Comparison of ENCODE assay signal across 8 cellular contexts in genomic region chr2:68689553-68690537, GRCh38. TPM values are rescaled to one million over a fixed set of nuclear protein-coding genes. Genes with fewer than 3 reads are reported as not detected.
DNase-seq lines count a peak whose midpoint lies in the region; ATAC-seq, FAIRE-seq and TF ChIP-seq lines count a peak whose summit lies in the region.

No MANE protein-coding gene starts in this region.

- H3K27me3 ChIP-seq in osteoblast (ENCODE audit: insufficient read depth, low read length), result peaks cover 4% of the 10 kb centered on the region
- peaks cover 5% of the 10 kb centered on the region; the same call in 1 of the 2 replicates for H3K27me3 ChIP-seq in GM23248 (replicated peaks; ENCODE audit: insufficient read depth)

- DNase-seq in CD1c-positive myeloid dendritic cell (ENCODE audit: extremely low spot score) (peak; percentile 92), osteoblast (ENCODE audit: insufficient read length, low spot score, missing footprints) (no peak), HTR-8/SVneo (ENCODE audit: insufficient read length, low spot score) (no peak), GM23248 (no peak), retina (no peak)
- peak; percentile 28 for DNase-seq in activated CD4-positive, alpha-beta memory T cell treated with anti-CD3 and anti-CD28 coated beads for 36 hours

- no peaks in the 10 kb centered on the region for H4K20me1 ChIP-seq in osteoblast (ENCODE audit: insufficient read depth, low read length)
- H4K20me1 ChIP-seq in GM23248 (ENCODE audit: insufficient read depth), result no peaks in the 10 kb centered on the region

- H2AFZ ChIP-seq in osteoblast (ENCODE audit: low read length) (no peak overlapping the region), GM23248 (no peak overlapping the region)

- H3K79me2 ChIP-seq in osteoblast (ENCODE audit: insufficient read depth, low read length), result no peaks in the 10 kb centered on the region
- H3K79me2 ChIP-seq in GM23248 (ENCODE audit: insufficient read depth), result no peaks in the 10 kb centered on the region

- peaks cover 18% of the 10 kb centered on the region for H3K4me1 Mint-ChIP-seq in activated CD4-positive, alpha-beta memory T cell treated with anti-CD3 and anti-CD28 coated beads for 36 hours (ENCODE audit: low read depth)

- no peak overlapping the region for H3K27ac ChIP-seq in osteoblast (ENCODE audit: low read depth, low read length)
- H3K27ac ChIP-seq in GM23248, result no peak overlapping the region

- 42 to 43% methylated on average over 7 of the region's 7 CpGs for WGBS in GM23248 (ENCODE audit: low coverage in 1 of 2, low lambda C conversion rate in 2 of 2, missing lambda C conversion rate in 2 of 2), 2 experiments

- POLR2A ChIA-PET in activated CD4-positive, alpha-beta memory T cell treated with anti-CD3 and anti-CD28 coated beads for 36 hours (lab: Charles Lee), result interaction anchor here (1.9 kb wide), 1 partner anchor 37 kb away, joined by 7 read pairs; no protein-coding TSS in a partner anchor

- intact Hi-C loops in activated CD4-positive, alpha-beta memory T cell treated with anti-CD3 and anti-CD28 coated beads for 36 hours (cut with micrococcal nuclease), result loop anchor here (2.0 to 5.0 kb wide), 2 partner anchors 27 to 38 kb away; no protein-coding TSS in a partner anchor

- H3K9me3 ChIP-seq in osteoblast (ENCODE audit: low read depth, low read length) (no peaks in the 10 kb centered on the region), GM23248 (ENCODE audit: low read depth) (no peaks in the 10 kb centered on the region)

- H3K9ac ChIP-seq in GM23248, result no peak overlapping the region

- H3K4me3 ChIP-seq in osteoblast (ENCODE audit: insufficient read depth, low read length) (no peak overlapping the region), GM23248 (no peak overlapping the region)

- H3K4me1 ChIP-seq in osteoblast (ENCODE audit: insufficient read depth, low read length), result no peaks in the 10 kb centered on the region
- no peaks in the 10 kb centered on the region for H3K4me1 ChIP-seq in GM23248 (ENCODE audit: insufficient read depth)

- no peak for TF ChIP-seq CTCF in osteoblast (IDR thresholded peaks at IDR 0.05; ENCODE audit: extremely low read depth, low read depth, low read length)

- in situ Hi-C loops in GM23248 (cut with MboI), result no loop called here

- no peaks in the 10 kb centered on the region for H3K9me2 ChIP-seq in GM23248 (ENCODE audit: insufficient read depth)

- H3K27me3 Mint-ChIP-seq in activated CD4-positive, alpha-beta memory T cell treated with anti-CD3 and anti-CD28 coated beads for 36 hours, result peaks cover 8% of the 10 kb centered on the region

- H3K4me2 ChIP-seq in osteoblast (ENCODE audit: insufficient read depth, low read length), result no peak overlapping the region
- no peak overlapping the region for H3K4me2 ChIP-seq in GM23248 (ENCODE audit: unreplicated experiment)

- peak overlapping the region; percentile 26 for H3K27ac Mint-ChIP-seq in activated CD4-positive, alpha-beta memory T cell treated with anti-CD3 and anti-CD28 coated beads for 36 hours

- H3K36me3 ChIP-seq in osteoblast (ENCODE audit: insufficient read depth, low read length) (no peaks in the 10 kb centered on the region), GM23248 (ENCODE audit: low read depth) (peaks cover 4% of the 10 kb centered on the region; the same call in 1 of the 2 replicates)

- CTCF ChIA-PET in activated CD4-positive, alpha-beta memory T cell treated with anti-CD3 and anti-CD28 coated beads for 36 hours (lab: Charles Lee), result interaction anchor here (1.0 to 2.7 kb wide), 5 partner anchors 20 to 218 kb away, joined by 3 to 18 read pairs (median 5); no protein-coding TSS in a partner anchor

- H3F3A ChIP-seq in GM23248 (ENCODE audit: insufficient read depth), result no peaks in the 10 kb centered on the region

- ATAC-seq in GM19452 (IDR thresholded peaks at IDR 0.05; ENCODE audit: unreplicated experiment) (peak; percentile 90), HG03354 (IDR thresholded peaks at IDR 0.05; ENCODE audit: poor library complexity, severe bottlenecking, unreplicated experiment) (peak; percentile 94)

- no peak for FAIRE-seq in HTR-8/SVneo (lab: Jason Lieb, UNC)

- H3K36me3 Mint-ChIP-seq in activated CD4-positive, alpha-beta memory T cell treated with anti-CD3 and anti-CD28 coated beads for 36 hours, result no peaks in the 10 kb centered on the region

- H3K9me3 Mint-ChIP-seq in activated CD4-positive, alpha-beta memory T cell treated with anti-CD3 and anti-CD28 coated beads for 36 hours, result no peaks in the 10 kb centered on the region

- no peak overlapping the region for H3K4me3 Mint-ChIP-seq in activated CD4-positive, alpha-beta memory T cell treated with anti-CD3 and anti-CD28 coated beads for 36 hours

RNA-seq across cellular contexts. Expression of gene ARHGAP25, which starts 44.8 kb away (rescaled TPM):
- total RNA-seq in activated CD4-positive, alpha-beta memory T cell treated with anti-CD3 and anti-CD28 coated beads for 36 hours, result 10 to 100 TPM; 79.8 to 87.7 TPM
- under 0.01 and 0.29 TPM in 2 replicates for total RNA-seq in osteoblast
- not detected in 2 replicates for total RNA-seq in GM23248 (2014; rRNA removed; shearing (Covaris generic))
- not detected in 2 replicates for polyA plus RNA-seq in GM23248 (2016; fragmentation: Nextera tagmentation; extraction: Ambion mirVana)

RNA-seq across cellular contexts. Expression of gene PROKR1, which starts 46.5 kb away (rescaled TPM):
- not detected for total RNA-seq in activated CD4-positive, alpha-beta memory T cell treated with anti-CD3 and anti-CD28 coated beads for 36 hours
- not detected in 2 replicates for total RNA-seq in osteoblast
- 0.11 TPM in 1 of 2 replicates, not detected in the other for total RNA-seq in GM23248 (2014; rRNA removed; shearing (Covaris generic))
- polyA plus RNA-seq in GM23248 (2016; fragmentation: Nextera tagmentation; extraction: Ambion mirVana), result not detected in 2 replicates

Comparison
In these comparisons a context has a peak if more than half of its experiments do, and no peak if none do; other contexts are left out.
1. DNase-seq: peak in CD1c-positive myeloid dendritic cell (single experiment) and activated CD4-positive, alpha-beta memory T cell treated with anti-CD3 and anti-CD28 coated beads for 36 hours (single experiment); none in osteoblast (single experiment), HTR-8/SVneo (single experiment), GM23248 (single experiment) and retina (single experiment).
2. RNA of gene ARHGAP25, which starts 44.8 kb away (total RNA-seq): 79.8 to 87.7 TPM in activated CD4-positive, alpha-beta memory T cell treated with anti-CD3 and anti-CD28 coated beads for 36 hours; under 0.01 to 0.29 TPM in osteoblast and not detected in GM23248; every median in the first group is over 10 times any median in the second.